Comparison of ENCODE assay signal across 17 cellular contexts in genomic region chr6:101847690-101848089, GRCh38.
"Had no signal": no experiment of that assay in that cellular context is flagged by ENCODE, and none has a peak within 500 bp of the region (broad histone marks: within the 10 kb centered on the region; RNA-seq: fewer than 3 reads in every experiment).

No MANE protein-coding gene starts in this region.

- ATAC-seq: activated naive CD4-positive, alpha-beta T cell treated with anti-CD3 and anti-CD28 coated beads, Interleukin-2, amount 50 U/mL, for 72 hours; left cardiac atrium; right cardiac atrium; SK-N-SH treated with all-trans-retinoic acid at 6 μM for 48 hours; T-cell had no signal

- H3K4me3 ChIP-seq: adrenal gland, esophagus squamous epithelium, lung, prostate gland, tibial nerve had no signal

- H3K9me3 ChIP-seq: adrenal gland, esophagus squamous epithelium, prostate gland, tibial nerve had no signal

- H3K4me1 Mint-ChIP-seq: activated B cell treated with CpG ODN at 0.5 μM for 24 hours; activated CD4-positive, alpha-beta T cell treated with anti-CD3 and anti-CD28 coated beads, Interleukin-2, amount 10 ng/mL, durations not matched to agents 7 days and 5 days had no signal

- H3K27ac Mint-ChIP-seq: activated B cell treated with CpG ODN at 0.5 μM for 24 hours; activated CD4-positive, alpha-beta T cell treated with anti-CD3 and anti-CD28 coated beads, Interleukin-2, amount 10 ng/mL, durations not matched to agents 7 days and 5 days; activated naive CD4-positive, alpha-beta T cell treated with anti-CD3 and anti-CD28 coated beads, Interleukin-2, amount 50 U/mL, for 72 hours; stimulated activated naive CD8-positive, alpha-beta T cell treated with anti-CD3 and anti-CD28 coated beads, Interleukin-15, Interleukin-2, amounts not matched to agents 100 ng/mL and 50 ng/mL, for 24 hours; T-cell had no signal

- H3K4me3 Mint-ChIP-seq: activated B cell treated with CpG ODN at 0.5 μM for 24 hours; activated CD4-positive, alpha-beta T cell treated with anti-CD3 and anti-CD28 coated beads, Interleukin-2, amount 10 ng/mL, durations not matched to agents 7 days and 5 days; stimulated activated naive CD8-positive, alpha-beta T cell treated with anti-CD3 and anti-CD28 coated beads, Interleukin-15, Interleukin-2, amounts not matched to agents 100 ng/mL and 50 ng/mL, for 24 hours; T-cell had no signal

- H3K27me3 Mint-ChIP-seq: activated B cell treated with CpG ODN at 0.5 μM for 24 hours; activated CD4-positive, alpha-beta T cell treated with anti-CD3 and anti-CD28 coated beads, Interleukin-2, amount 10 ng/mL, durations not matched to agents 7 days and 5 days; stimulated activated naive CD8-positive, alpha-beta T cell treated with anti-CD3 and anti-CD28 coated beads, Interleukin-15, Interleukin-2, amounts not matched to agents 100 ng/mL and 50 ng/mL, for 24 hours; T-cell had no signal

- H3K4me1 ChIP-seq: adrenal gland, esophagus squamous epithelium, prostate gland, tibial nerve had no signal

- H3K27me3 ChIP-seq: adrenal gland, esophagus squamous epithelium, tibial nerve had no signal

- H3K36me3 ChIP-seq: adrenal gland, esophagus squamous epithelium, prostate gland, tibial nerve had no signal

- DNase-seq: activated B cell treated with CpG ODN at 0.5 μM for 24 hours; activated CD4-positive, alpha-beta T cell treated with anti-CD3 and anti-CD28 coated beads, Interleukin-2, amount 10 ng/mL, durations not matched to agents 7 days and 5 days; activated CD8-positive, alpha-beta memory T cell treated with anti-CD3 and anti-CD28 coated beads, Interleukin-2, amount 50 U/mL, for 4 hours; activated gamma-delta T cell treated with Interleukin-2 at 50 U/mL for 16 hours; adrenal gland; effector CD4-positive, alpha-beta T cell; esophagus squamous epithelium; left cardiac atrium; right cardiac atrium; stimulated activated CD4-positive, alpha-beta T cell treated with anti-CD3 and anti-CD28 coated beads, Interleukin-2, amount 100 ng/mL, for 24 hours; T-cell had no signal

- H3K36me3 Mint-ChIP-seq: activated naive CD4-positive, alpha-beta T cell treated with anti-CD3 and anti-CD28 coated beads, Interleukin-2, amount 50 U/mL, for 72 hours; T-cell had no signal

- H3K27ac ChIP-seq: adrenal gland, esophagus squamous epithelium, prostate gland, tibial nerve had no signal

- H3K9me3 Mint-ChIP-seq: activated B cell treated with CpG ODN at 0.5 μM for 24 hours; activated CD4-positive, alpha-beta T cell treated with anti-CD3 and anti-CD28 coated beads, Interleukin-2, amount 10 ng/mL, durations not matched to agents 7 days and 5 days had no signal
